12 cellular contexts compared by ENCODE assay signal in the genomic region with DNA sequence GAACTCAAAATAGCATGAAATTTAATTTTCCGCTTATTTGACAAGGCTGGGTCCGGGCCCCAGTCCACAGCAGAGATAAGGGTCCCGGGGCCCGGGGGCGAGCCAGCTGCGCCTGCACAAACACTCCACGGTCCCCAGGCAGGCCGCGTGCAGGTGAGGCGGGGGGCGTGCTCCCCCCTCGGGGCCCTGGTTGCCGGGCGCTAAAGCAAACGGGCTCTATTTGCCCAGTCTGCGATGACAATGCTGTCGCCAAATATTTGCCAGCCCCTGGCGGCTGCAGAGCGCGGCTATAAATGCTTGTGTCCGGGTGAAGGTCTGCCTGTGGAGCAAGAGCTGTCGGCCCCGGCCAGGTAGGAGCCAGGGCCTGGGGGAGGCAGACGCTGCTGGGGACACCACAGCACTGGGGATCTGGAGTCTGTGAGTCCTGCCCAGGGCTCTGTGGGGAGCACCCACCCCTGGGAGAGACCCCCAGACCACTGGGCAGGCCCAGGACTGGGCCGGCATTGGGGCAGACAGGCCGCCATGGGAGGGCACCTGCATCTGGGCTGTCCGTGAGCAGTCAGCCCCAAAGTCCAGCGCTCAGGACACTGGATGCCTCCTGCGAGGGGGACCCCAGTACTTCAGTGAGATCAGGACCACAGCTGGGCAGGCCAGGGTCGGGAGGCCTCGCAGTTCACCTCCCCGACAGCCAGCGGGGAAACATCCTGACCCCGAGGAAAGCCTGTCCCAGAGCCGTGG. TPM values are rescaled to one million over a fixed set of nuclear protein-coding genes. Genes with fewer than 3 reads are reported as not detected.
DNase-seq lines count a peak whose midpoint lies in the region; ATAC-seq and TF ChIP-seq lines count a peak whose summit lies in the region.
"Had no signal": no experiment of that assay in that cellular context is flagged by ENCODE, and none has a peak within 500 bp of the region (broad histone marks: within the 10 kb centered on the region; RNA-seq: fewer than 3 reads in every experiment).

A gene (plus strand): TSS at position 320 of the 738 bp plus-strand sequence. CDS start 1,516 bp downstream, outside the sequence.

- H3K4me3 Mint-ChIP-seq in Caco-2 (ENCODE audit: unreplicated experiment): peak within 1 kb of the TSS; percentile 52

- CTCF ChIA-PET in Caco-2 (lab: Charles Lee): interaction anchor here (0.5 to 2.0 kb wide), 5 partner anchors 10 to 567 kb away, joined by 3 to 9 read pairs (median 4); a partner anchor contains a TSS

- ATAC-seq in mucosa of descending colon (peak; percentile 43), GM21717 (IDR thresholded peaks at IDR 0.05; ENCODE audit: unreplicated experiment) (no peak)

- H3K9me3 Mint-ChIP-seq in Caco-2 (ENCODE audit: unreplicated experiment): no peaks in the 10 kb centered on the region

- H3K27ac Mint-ChIP-seq in Caco-2 (ENCODE audit: unreplicated experiment): peak within 1 kb of the TSS; percentile 75

- H3K4me1 ChIP-seq in Caco-2 (peaks cover 18% of the 10 kb centered on the region), mucosa of descending colon (ENCODE audit: low read depth) (no peaks in the 10 kb centered on the region)

- no peaks in the 10 kb centered on the region for H3K36me3 ChIP-seq in Caco-2 (ENCODE audit: control insufficient read depth, insufficient read depth, low read length)
- H3K36me3 ChIP-seq in mucosa of descending colon (ENCODE audit: low read depth): no peaks in the 10 kb centered on the region

- H3K4me1 Mint-ChIP-seq in Caco-2 (ENCODE audit: low read depth, unreplicated experiment): no peaks in the 10 kb centered on the region

- no peaks in the 10 kb centered on the region for H3K27me3 Mint-ChIP-seq in Caco-2 (ENCODE audit: insufficient read depth, unreplicated experiment)

- DNase-seq in Caco-2 (peak; percentile 89), NAMALWA (ENCODE audit: low spot score) (peak; percentile 38), mucosa of descending colon (no peak), NK-92 (lab: John Stamatoyannopoulos, UW; ENCODE audit: unreplicated experiment) (no peak), MV-4-11 (lab: John Stamatoyannopoulos, UW) (no peak)
- DNase-seq: activated T-cell treated with anti-CD3 and anti-CD28 coated beads, Interleukin-2, amount 50 U/mL, for 1 hour; GF-D8; T1000 had no signal

- no peaks in the 10 kb centered on the region for H3K9me3 ChIP-seq in Caco-2
- no peaks in the 10 kb centered on the region for H3K9me3 ChIP-seq in mucosa of descending colon

- POLR2A ChIA-PET in Caco-2 (lab: Charles Lee): interaction anchor here (0.6 to 1.6 kb wide), 3 partner anchors 10 to 23 kb away, joined by 3 to 16 read pairs (median 16); a partner anchor contains a TSS

- peak within 1 kb of the TSS; percentile 91 for H3K27ac ChIP-seq in VCaP

- intact Hi-C loops in Caco-2 (cut with micrococcal nuclease; ENCODE audit: unreplicated experiment): loop anchor here (1.0 kb wide), 1 partner anchor 16 kb away; no protein-coding TSS in a partner anchor
- intact Hi-C loops in mucosa of descending colon (cut with DNase I, micrococcal nuclease): no loop called here

- no peaks in the 10 kb centered on the region for H3K27me3 ChIP-seq in Caco-2 (replicated peaks; ENCODE audit: control insufficient read depth, insufficient read depth, low read length)

- H3K36me3 Mint-ChIP-seq in Caco-2 (ENCODE audit: insufficient read depth, unreplicated experiment): peaks cover 6% of the 10 kb centered on the region

- peak; percentile 34 to 52 for TF ChIP-seq CTCF in Caco-2 (IDR thresholded peaks at IDR 0.05; ENCODE audit: insufficient read depth in 1 of 2, low read depth in 1 of 2, low read length in 1 of 2, severe bottlenecking in 1 of 2, unreplicated experiment in 1 of 2)
- TF ChIP-seq CTCF in VCaP (conservative IDR thresholded peaks at IDR 0.05): peak; percentile 22; the same call in 1 of the 2 replicates
- no peak for TF ChIP-seq CTCF in mucosa of descending colon (IDR thresholded peaks at IDR 0.05)

- H3K4me3 ChIP-seq in Caco-2 (ENCODE audit: low read depth, low read length) (peak within 1 kb of the TSS; percentile 23), mucosa of descending colon (no peak within 1 kb of the TSS)

- BruUV-seq in Caco-2 (replicated peaks; lab: Mats Ljungman, UMichigan): no TSS peak

RNA-seq across cellular contexts. Expression of the gene that starts here (rescaled TPM):
- 2.0 and 2.1 TPM in 2 replicates for total RNA-seq in Caco-2 (2022)
- total RNA-seq in mucosa of descending colon: under 1 TPM in 1 of 3 donors, not detected in 2; 0.34 TPM
- total RNA-seq: glomerular endothelial cell, temporal lobe had no signal

Comparison
In these comparisons a context has a peak if more than half of its experiments do, and no peak if none do; other contexts are left out.
1. Peak in ATAC-seq in mucosa of descending colon; RNA of the gene not detected or under 1 TPM.
2. DNase-seq: peak in Caco-2 (2 of 2) and NAMALWA (single experiment); none in mucosa of descending colon (0 of 3), NK-92 (single experiment) and MV-4-11 (single experiment).